ENCODE assay signal across 3 cellular contexts in genomic region chr1:2908081-2908480, GRCh38.
"Had no signal": no experiment of that assay in that cellular context is flagged by ENCODE, and none has a peak within 500 bp of the region (broad histone marks: within the 10 kb centered on the region; RNA-seq: fewer than 3 reads in every experiment).

No MANE protein-coding gene starts in this region.

- H3K4me3 ChIP-seq: GM12878 had no signal

- DNase-seq: GDM1, GF-D8 had no signal

- ATAC-seq: GM12878 had no signal
